In the genomic region with DNA sequence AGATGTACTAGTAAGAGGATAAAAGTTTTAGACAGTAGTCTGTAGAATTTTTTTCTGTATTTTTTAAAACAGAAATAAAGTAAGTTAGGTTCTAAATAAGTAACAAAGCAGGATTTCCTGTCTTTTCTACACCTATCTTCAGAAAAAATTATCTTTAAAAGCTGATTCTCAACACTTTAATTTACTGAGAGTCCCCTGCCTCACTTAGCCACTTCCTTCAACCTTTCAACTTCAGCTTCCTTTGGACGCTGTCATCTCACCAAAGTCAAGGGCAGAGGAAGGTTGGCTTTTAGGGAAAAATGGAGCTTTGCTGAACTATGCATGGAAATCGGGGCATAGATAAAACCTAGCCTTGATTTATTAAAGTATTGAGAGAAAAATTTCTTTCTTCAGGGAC, we compare ENCODE assay signal across 10 cellular contexts. TPM values are rescaled to one million over a fixed set of nuclear protein-coding genes. Genes with fewer than 3 reads are reported as not detected.
DNase-seq lines count a peak whose midpoint lies in the region; ATAC-seq and TF ChIP-seq lines count a peak whose summit lies in the region.
"Had no signal": no experiment of that assay in that cellular context is flagged by ENCODE, and none has a peak within 500 bp of the region (broad histone marks: within the 10 kb centered on the region; RNA-seq: fewer than 3 reads in every experiment).

No MANE protein-coding gene starts in this region.

- peak overlapping the region; percentile 95 for H3K27ac Mint-ChIP-seq in activated T-cell treated with anti-CD3 and anti-CD28 coated beads, Interleukin-2, amount 50 U/mL, for 24 hours
- peak overlapping the region; percentile 87 for H3K27ac Mint-ChIP-seq in activated CD4-positive, alpha-beta memory T cell treated with anti-CD3 and anti-CD28 coated beads, Interleukin-2, amount 10 ng/mL, durations not matched to agents 7 days and 5 days
- H3K27ac Mint-ChIP-seq in stimulated activated memory B cell treated with anti-CD40 and anti-IgM and Interleukin-4, amounts not matched to agents 10 μg/mL and 1 μg/mL and 100 μg/mL, for 72 hours, result peak overlapping the region; percentile 58

- DNase-seq in activated T-cell treated with anti-CD3 and anti-CD28 coated beads, Interleukin-2, amount 50 U/mL, for 24 hours, result no peak
- no peak for DNase-seq in activated T-cell treated with anti-CD3 and anti-CD28 coated beads, Interleukin-2, amount 50 U/mL, for 48 hours
- no peak for DNase-seq in activated CD4-positive, alpha-beta memory T cell treated with anti-CD3 and anti-CD28 coated beads, Interleukin-2, amount 10 ng/mL, durations not matched to agents 7 days and 5 days
- DNase-seq in foreskin keratinocyte (no peak), coronary artery (ENCODE audit: low spot score) (no peak), hypothalamus (lab: John Stamatoyannopoulos, UW) (no peak)
- DNase-seq: NCI-H2081, RPMI8226 had no signal

- no peaks in the 10 kb centered on the region for H3K9me3 Mint-ChIP-seq in activated T-cell treated with anti-CD3 and anti-CD28 coated beads, Interleukin-2, amount 50 U/mL, for 24 hours
- H3K9me3 Mint-ChIP-seq in activated CD4-positive, alpha-beta memory T cell treated with anti-CD3 and anti-CD28 coated beads, Interleukin-2, amount 10 ng/mL, durations not matched to agents 7 days and 5 days, result no peaks in the 10 kb centered on the region
- no peaks in the 10 kb centered on the region for H3K9me3 Mint-ChIP-seq in stimulated activated memory B cell treated with anti-CD40 and anti-IgM and Interleukin-4, amounts not matched to agents 10 μg/mL and 1 μg/mL and 100 μg/mL, for 72 hours

- ATAC-seq in foreskin keratinocyte (no peak), HG03439 (IDR thresholded peaks at IDR 0.05; ENCODE audit: unreplicated experiment) (no peak)
- ATAC-seq in stimulated activated memory B cell treated with anti-CD40 and anti-IgM and Interleukin-4, amounts not matched to agents 10 μg/mL and 1 μg/mL and 100 μg/mL, for 72 hours, result no peak

- H3K27ac ChIP-seq in foreskin keratinocyte (peak overlapping the region; percentile 51), coronary artery (peak overlapping the region in 1 of 2 donors; percentile 18)

- H3K27me3 ChIP-seq in foreskin keratinocyte, result no peaks in the 10 kb centered on the region

- POLR2A ChIA-PET in activated CD4-positive, alpha-beta memory T cell treated with anti-CD3 and anti-CD28 coated beads, Interleukin-2, amount 10 ng/mL, durations not matched to agents 7 days and 5 days (lab: Charles Lee), result interaction anchor here (1.0 to 5.5 kb wide), 9 partner anchors 9 to 189 kb away, joined by 3 to 48 read pairs (median 3); a partner anchor contains a TSS

- TF ChIP-seq CTCF in foreskin keratinocyte (conservative IDR thresholded peaks at IDR 0.05) (no peak), coronary artery (IDR thresholded peaks at IDR 0.05) (no peak)

- H3K4me1 Mint-ChIP-seq in activated T-cell treated with anti-CD3 and anti-CD28 coated beads, Interleukin-2, amount 50 U/mL, for 24 hours (ENCODE audit: low read depth), result peaks cover 49% of the 10 kb centered on the region
- H3K4me1 Mint-ChIP-seq in activated CD4-positive, alpha-beta memory T cell treated with anti-CD3 and anti-CD28 coated beads, Interleukin-2, amount 10 ng/mL, durations not matched to agents 7 days and 5 days, result peaks cover 53% of the 10 kb centered on the region
- peaks cover 12% of the 10 kb centered on the region for H3K4me1 Mint-ChIP-seq in stimulated activated memory B cell treated with anti-CD40 and anti-IgM and Interleukin-4, amounts not matched to agents 10 μg/mL and 1 μg/mL and 100 μg/mL, for 72 hours

- peak overlapping the region; percentile 41 for H3K4me3 Mint-ChIP-seq in activated T-cell treated with anti-CD3 and anti-CD28 coated beads, Interleukin-2, amount 50 U/mL, for 24 hours
- H3K4me3 Mint-ChIP-seq in activated CD4-positive, alpha-beta memory T cell treated with anti-CD3 and anti-CD28 coated beads, Interleukin-2, amount 10 ng/mL, durations not matched to agents 7 days and 5 days, result peak overlapping the region; percentile 38
- H3K4me3 Mint-ChIP-seq in stimulated activated memory B cell treated with anti-CD40 and anti-IgM and Interleukin-4, amounts not matched to agents 10 μg/mL and 1 μg/mL and 100 μg/mL, for 72 hours, result no peak overlapping the region

- no peaks in the 10 kb centered on the region for H3K27me3 Mint-ChIP-seq in activated T-cell treated with anti-CD3 and anti-CD28 coated beads, Interleukin-2, amount 50 U/mL, for 24 hours
- H3K27me3 Mint-ChIP-seq in activated CD4-positive, alpha-beta memory T cell treated with anti-CD3 and anti-CD28 coated beads, Interleukin-2, amount 10 ng/mL, durations not matched to agents 7 days and 5 days, result no peaks in the 10 kb centered on the region
- no peaks in the 10 kb centered on the region for H3K27me3 Mint-ChIP-seq in stimulated activated memory B cell treated with anti-CD40 and anti-IgM and Interleukin-4, amounts not matched to agents 10 μg/mL and 1 μg/mL and 100 μg/mL, for 72 hours

- H3K36me3 Mint-ChIP-seq in activated T-cell treated with anti-CD3 and anti-CD28 coated beads, Interleukin-2, amount 50 U/mL, for 24 hours (ENCODE audit: low read depth), result peaks cover 55% of the 10 kb centered on the region
- peaks cover 29% of the 10 kb centered on the region for H3K36me3 Mint-ChIP-seq in activated CD4-positive, alpha-beta memory T cell treated with anti-CD3 and anti-CD28 coated beads, Interleukin-2, amount 10 ng/mL, durations not matched to agents 7 days and 5 days (ENCODE audit: low read depth)
- H3K36me3 Mint-ChIP-seq in stimulated activated memory B cell treated with anti-CD40 and anti-IgM and Interleukin-4, amounts not matched to agents 10 μg/mL and 1 μg/mL and 100 μg/mL, for 72 hours, result peaks cover 5% of the 10 kb centered on the region

- CTCF ChIA-PET in activated CD4-positive, alpha-beta memory T cell treated with anti-CD3 and anti-CD28 coated beads, Interleukin-2, amount 10 ng/mL, durations not matched to agents 7 days and 5 days (lab: Charles Lee), result interaction anchor here (0.5 to 2.5 kb wide), 9 partner anchors 8 to 874 kb away, joined by 3 to 17 read pairs (median 3); a partner anchor contains a TSS

- peaks cover 72% of the 10 kb centered on the region for H3K4me1 ChIP-seq in foreskin keratinocyte

- no peak overlapping the region for H3K4me3 ChIP-seq in coronary artery

RNA-seq across cellular contexts. Expression of a gene that starts 44.9 kb away (rescaled TPM):
- total RNA-seq in activated CD4-positive, alpha-beta memory T cell treated with anti-CD3 and anti-CD28 coated beads, Interleukin-2, amount 10 ng/mL, durations not matched to agents 7 days and 5 days, result 10 to 100 TPM; 48.4 to 56.3 TPM
- total RNA-seq in foreskin keratinocyte, result 35.9 and 38.9 TPM in 2 replicates
- polyA plus RNA-seq in foreskin keratinocyte, result 40.6 and 42.6 TPM in 2 replicates
